31 cellular contexts compared by ENCODE assay signal in genomic region chr1:114485286-114485685, GRCh38. TPM values are rescaled to one million over a fixed set of nuclear protein-coding genes. Genes with fewer than 3 reads are reported as not detected.
DNase-seq lines count a peak whose midpoint lies in the region; ATAC-seq and TF ChIP-seq lines count a peak whose summit lies in the region.
"Had no signal": no experiment of that assay in that cellular context is flagged by ENCODE, and none has a peak within 500 bp of the region (broad histone marks: within the 10 kb centered on the region; RNA-seq: fewer than 3 reads in every experiment).

No MANE protein-coding gene starts in this region.

- no peak overlapping the region for H2AK5ac ChIP-seq in mesenchymal stem cell (ENCODE audit: low read length, severe bottlenecking)

- H2BK5ac ChIP-seq in mesenchymal stem cell (ENCODE audit: low read depth, low read length, poor library complexity, severe bottlenecking), result no peak overlapping the region

- H2AFZ ChIP-seq in mesenchymal stem cell (ENCODE audit: low read depth, low read length), result no peak overlapping the region

- no peak overlapping the region for H3K4ac ChIP-seq in mesenchymal stem cell (ENCODE audit: low read depth in 1 of 2, low read length in 2 of 2)

- peak overlapping the region; percentile 36 for H3K27ac Mint-ChIP-seq in endothelial cell (ENCODE audit: unreplicated experiment)
- H3K27ac Mint-ChIP-seq: activated CD8-positive, alpha-beta T cell treated with anti-CD3 and anti-CD28 coated beads, Interleukin-2, amount 10 ng/mL, durations not matched to agents 7 days and 5 days; activated naive CD8-positive, alpha-beta T cell; activated T-helper 2 cell treated with anti-CD3 and anti-CD28 coated beads, Interferon-gamma antibody, Interleukin-2, Interleukin-4, amounts not matched to agents 10 μg/mL and 5 μg/mL and 100 μg/mL, durations not matched to agents 14 hours and 24 hours and 36 hours had no signal

- no peaks in the 10 kb centered on the region for H3K4me1 ChIP-seq in mesenchymal stem cell (ENCODE audit: control insufficient read depth, insufficient read depth, low read depth, low read length)
- H3K4me1 ChIP-seq: ascending aorta, pancreas had no signal

- no peak overlapping the region for H2BK15ac ChIP-seq in mesenchymal stem cell (ENCODE audit: low read depth, poor library complexity, severe bottlenecking)

- H3K9me3 Mint-ChIP-seq in endothelial cell (ENCODE audit: unreplicated experiment), result no peaks in the 10 kb centered on the region

- peaks cover 2% of the 10 kb centered on the region for H3K27me3 Mint-ChIP-seq in endothelial cell (ENCODE audit: unreplicated experiment)
- H3K27me3 Mint-ChIP-seq: activated naive CD8-positive, alpha-beta T cell; memory B cell had no signal

- ATAC-seq in HG03521 (IDR thresholded peaks at IDR 0.05; ENCODE audit: unreplicated experiment), result no peak
- ATAC-seq: activated CD8-positive, alpha-beta T cell treated with anti-CD3 and anti-CD28 coated beads, Interleukin-2, amount 10 ng/mL, durations not matched to agents 7 days and 5 days; pancreas had no signal

- no peak overlapping the region for H3K9ac ChIP-seq in mesenchymal stem cell (ENCODE audit: low read length)

- H3K4me3 Mint-ChIP-seq in endothelial cell (ENCODE audit: unreplicated experiment), result no peak overlapping the region
- H3K4me3 Mint-ChIP-seq: activated CD8-positive, alpha-beta T cell treated with anti-CD3 and anti-CD28 coated beads, Interleukin-2, amount 10 ng/mL, durations not matched to agents 7 days and 5 days; activated naive CD8-positive, alpha-beta T cell; endodermal cell; memory B cell; neural crest cell had no signal

- no peak overlapping the region for H2BK12ac ChIP-seq in mesenchymal stem cell (ENCODE audit: low read length in 2 of 2)

- H3K9me3 ChIP-seq in mesenchymal stem cell (ENCODE audit: control insufficient read depth, low read length), result no peaks in the 10 kb centered on the region
- H3K9me3 ChIP-seq: ascending aorta, esophagus muscularis mucosa, pancreas, Peyer's patch had no signal

- no peak overlapping the region for H4K91ac ChIP-seq in mesenchymal stem cell (ENCODE audit: low read length)

- DNase-seq in AG20443 (ENCODE audit: low spot score) (peak; percentile 48), NCI-H226 (peak; percentile 48), endothelial cell (ENCODE audit: low spot score) (no peak), mesenchymal stem cell (peak; percentile 26), cortex of kidney (lab: John Stamatoyannopoulos, UW) (no peak)
- DNase-seq in activated naive CD4-positive, alpha-beta T cell treated with anti-CD3 and anti-CD28 coated beads, Interleukin-2, amount 50 U/mL, for 16 hours, result no peak
- DNase-seq: activated CD4-positive, alpha-beta T cell treated with anti-CD3 and anti-CD28 coated beads for 4 hours; activated CD8-positive, alpha-beta T cell treated with anti-CD3 and anti-CD28 coated beads, Interleukin-2, amount 10 ng/mL, durations not matched to agents 7 days and 5 days; dermis blood vessel endothelial cell; DMS 273 treated with DMSO at 0.1 percent for 48 hours; EL; endodermal cell; hippocampal formation; left cardiac atrium; NCI-H1436 treated with DMSO at 0.1 percent for 48 hours; NCI-H446; NCI-H748 treated with DMSO at 0.1 percent for 48 hours; pancreas; Peyer's patch; retina; SIG-M5; stimulated activated naive CD4-positive, alpha-beta T cell had no signal

- no peak overlapping the region for H3K23ac ChIP-seq in mesenchymal stem cell (ENCODE audit: low read length in 2 of 2)

- H3K27ac ChIP-seq in mesenchymal stem cell (ENCODE audit: low read length, poor library complexity, severe bottlenecking), result no peak overlapping the region
- H3K27ac ChIP-seq: ascending aorta, esophagus muscularis mucosa, pancreas, Peyer's patch, VCaP had no signal

- no peaks in the 10 kb centered on the region for H3K27me3 ChIP-seq in mesenchymal stem cell (ENCODE audit: control insufficient read depth in 1 of 2, insufficient read depth in 1 of 2, low read length in 2 of 2)
- H3K27me3 ChIP-seq: ascending aorta, esophagus muscularis mucosa, pancreas, Peyer's patch had no signal

- H3K79me1 ChIP-seq in mesenchymal stem cell (replicated peaks; ENCODE audit: low read length, poor library complexity, severe bottlenecking), result peaks cover 9% of the 10 kb centered on the region

- H3K4me2 ChIP-seq in mesenchymal stem cell (ENCODE audit: low read length, poor library complexity, severe bottlenecking), result no peak overlapping the region
- H3K4me2 ChIP-seq: smooth muscle cell had no signal

- no peak for TF ChIP-seq CTCF in endothelial cell (IDR thresholded peaks at IDR 0.05; ENCODE audit: unreplicated experiment)

- H3K14ac ChIP-seq in mesenchymal stem cell (ENCODE audit: low read length in 2 of 2), result no peak overlapping the region

- no peak overlapping the region for H3K18ac ChIP-seq in mesenchymal stem cell (ENCODE audit: low read depth in 1 of 2, low read length in 2 of 2)

- no peak overlapping the region for H4K8ac ChIP-seq in mesenchymal stem cell (ENCODE audit: low read length)

- peaks cover 4% of the 10 kb centered on the region for H3K4me1 Mint-ChIP-seq in endothelial cell (ENCODE audit: unreplicated experiment)
- H3K4me1 Mint-ChIP-seq: endodermal cell had no signal

- no peak overlapping the region for H2BK120ac ChIP-seq in mesenchymal stem cell (ENCODE audit: low read depth, low read length)

- H3K36me3 ChIP-seq in mesenchymal stem cell (ENCODE audit: control insufficient read depth in 1 of 2, insufficient read depth in 2 of 2, low read depth in 1 of 2, low read length in 2 of 2), result no peaks in the 10 kb centered on the region
- H3K36me3 ChIP-seq: ascending aorta, esophagus muscularis mucosa, pancreas, Peyer's patch had no signal

- H3K36me3 Mint-ChIP-seq in endothelial cell (ENCODE audit: low read depth, unreplicated experiment), result peaks cover 5% of the 10 kb centered on the region

- H3K4me3 ChIP-seq in mesenchymal stem cell (ENCODE audit: insufficient read depth in 1 of 2, low read depth in 1 of 2, low read length in 2 of 2), result no peak overlapping the region
- H3K4me3 ChIP-seq: ascending aorta, esophagus muscularis mucosa, pancreas, Peyer's patch, smooth muscle cell had no signal

RNA-seq across cellular contexts. Expression of gene TRIM33, which starts 25.7 kb away (rescaled TPM):
- total RNA-seq in endothelial cell (ENCODE audit: unreplicated experiment), result 36.2 TPM
- polyA plus RNA-seq in mesenchymal stem cell (2013, experiment 1 of 2), result 20.7 TPM
- 24.6 TPM for polyA plus RNA-seq in mesenchymal stem cell (2013, experiment 2 of 2)

Comparison
In these comparisons a context has a peak if more than half of its experiments do, and no peak if none do; other contexts are left out.
1. DNase-seq: peak in AG20443 (single experiment), NCI-H226 (single experiment) and mesenchymal stem cell (single experiment); none in endothelial cell (single experiment), cortex of kidney (single experiment) and activated naive CD4-positive, alpha-beta T cell treated with anti-CD3 and anti-CD28 coated beads, Interleukin-2, amount 50 U/mL, for 16 hours (single experiment).